8 cellular contexts compared by ENCODE assay signal in the genomic region with DNA sequence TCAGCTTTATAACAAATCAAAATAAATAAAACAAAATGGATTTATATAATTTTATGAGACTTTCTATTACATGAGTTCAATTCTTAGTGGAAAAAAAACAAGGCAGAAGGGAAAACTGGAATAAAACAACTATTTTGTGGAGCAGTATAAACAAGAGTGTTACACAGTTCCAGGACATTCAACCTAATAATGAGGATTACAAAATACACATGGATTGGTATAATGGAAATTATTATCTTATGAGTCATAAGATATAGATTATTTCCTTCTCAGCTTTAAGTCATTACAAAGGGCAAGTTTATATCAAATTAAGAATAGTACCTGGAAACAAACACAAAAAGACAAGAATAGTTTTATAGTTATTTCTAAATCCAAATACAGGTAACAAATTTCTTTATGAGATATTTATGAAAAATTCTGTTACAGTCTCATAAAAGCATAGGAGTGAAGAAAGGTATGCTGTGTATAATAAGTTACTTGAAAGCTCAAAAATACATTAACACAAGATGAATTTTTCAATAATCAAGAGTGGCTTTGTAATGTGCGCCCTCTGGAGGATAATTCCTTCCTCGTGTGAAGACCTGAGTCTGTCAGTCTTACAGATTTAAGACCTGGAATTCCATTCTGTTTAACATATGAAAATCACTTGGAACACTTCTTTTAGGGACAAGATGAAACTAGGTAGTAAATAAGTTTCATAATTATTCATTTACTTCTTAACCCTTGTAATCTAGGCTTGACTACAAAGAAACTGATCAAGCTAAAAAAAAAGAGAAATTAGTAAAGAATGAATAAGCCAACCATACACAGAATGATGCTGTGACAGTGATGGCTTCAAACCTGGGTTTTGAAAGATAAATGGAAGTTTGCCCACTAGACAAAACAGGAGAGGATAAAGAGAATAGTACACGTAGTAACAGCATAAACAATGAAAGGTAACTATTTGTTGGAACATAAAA. TPM values are rescaled to one million over a fixed set of nuclear protein-coding genes. Genes with fewer than 3 reads are reported as not detected.
DNase-seq lines count a peak whose midpoint lies in the region; ATAC-seq and TF ChIP-seq lines count a peak whose summit lies in the region.

No MANE protein-coding gene starts in this region.

- intact Hi-C loops in left cardiac atrium (cut with DNase I): loop anchor here in 1 of 2 donors (5.0 kb wide), 2 partner anchors 99 to 269 kb away; partner anchors contain the start of genes EID1 and SECISBP2L

- WGBS in smooth muscle cell (ENCODE audit: low lambda C conversion rate): 32% methylated on average over 3 of the region's 3 CpGs

- H3K79me2 ChIP-seq in ACC112 (ENCODE audit: control insufficient read depth, insufficient read depth, low read length, unreplicated experiment): peaks cover 90% of the 10 kb centered on the region
- H3K79me2 ChIP-seq in DND-41 (ENCODE audit: insufficient read depth, low read length): peaks cover 85% of the 10 kb centered on the region
- peaks cover 91% of the 10 kb centered on the region for H3K79me2 ChIP-seq in smooth muscle cell (ENCODE audit: low read depth)

- DNase-seq in DND-41 (peak; percentile 24), NCI-H1694 treated with DMSO at 0.1 percent for 48 hours (lab: John Stamatoyannopoulos, UW) (peak; percentile 65), left cardiac atrium (no peak), smooth muscle cell (lab: John Stamatoyannopoulos, UW; ENCODE audit: unreplicated experiment) (no peak)
- peak; percentile 9 for DNase-seq in activated gamma-delta T cell treated with anti-CD3 and anti-CD28 coated beads, Interleukin-2, amount 50 U/mL, for 16 hours (ENCODE audit: low read depth)

- no peaks in the 10 kb centered on the region for H3K9me3 ChIP-seq in DND-41 (ENCODE audit: insufficient read depth, low read length, severe bottlenecking)
- no peaks in the 10 kb centered on the region for H3K9me3 ChIP-seq in smooth muscle cell (replicated peaks; ENCODE audit: low read depth)

- H3K4me1 ChIP-seq in ACC112 (ENCODE audit: control insufficient read depth, insufficient read depth, low read length, unreplicated experiment) (peaks cover 43% of the 10 kb centered on the region), DND-41 (ENCODE audit: insufficient read depth, low read length) (peaks cover 3% of the 10 kb centered on the region; the same call in 1 of the 2 replicates), smooth muscle cell (ENCODE audit: low read depth) (no peaks in the 10 kb centered on the region)

- H3K4me3 ChIP-seq in ACC112 (ENCODE audit: low read depth, low read length) (no peak overlapping the region), DND-41 (ENCODE audit: low read depth in 1 of 2, low read length in 2 of 2) (no peak overlapping the region), smooth muscle cell (no peak overlapping the region)

- H4K20me1 ChIP-seq in DND-41 (ENCODE audit: insufficient read depth, low read length): peaks cover 62% of the 10 kb centered on the region; the same call in 1 of the 2 replicates
- peaks cover 95% of the 10 kb centered on the region for H4K20me1 ChIP-seq in smooth muscle cell (ENCODE audit: low read depth)

- H3K9ac ChIP-seq in DND-41 (ENCODE audit: low read depth, low read length): no peak overlapping the region
- no peak overlapping the region for H3K9ac ChIP-seq in smooth muscle cell (ENCODE audit: low read depth)

- ATAC-seq in DND-41 (ENCODE audit: insufficient read depth, low read depth) (peak; percentile 53; the same call in 2 of the 3 replicates), left cardiac atrium (peak; percentile 39 to 41), GM18498 (IDR thresholded peaks at IDR 0.05; ENCODE audit: unreplicated experiment) (no peak), HG03460 (IDR thresholded peaks at IDR 0.05; ENCODE audit: unreplicated experiment) (no peak)

- TF ChIP-seq CTCF in DND-41 (IDR thresholded peaks at IDR 0.05; ENCODE audit: borderline replicate concordance, extremely low read depth, low read length, poor library complexity, severe bottlenecking) (peak; percentile 69), smooth muscle cell (IDR thresholded peaks at IDR 0.05; ENCODE audit: borderline replicate concordance, insufficient read depth, poor library complexity, severe bottlenecking) (peak; percentile 70)

- peak overlapping the region; percentile 39 for H3K27ac ChIP-seq in ACC112 (ENCODE audit: low read depth, low read length)
- H3K27ac ChIP-seq in DND-41 (ENCODE audit: low read length): no peak overlapping the region
- H3K27ac ChIP-seq in smooth muscle cell (ENCODE audit: low read depth): peak overlapping the region; percentile 32

- no peaks in the 10 kb centered on the region for H3K27me3 ChIP-seq in ACC112 (ENCODE audit: insufficient read depth, low read length)
- no peaks in the 10 kb centered on the region for H3K27me3 ChIP-seq in DND-41 (ENCODE audit: insufficient read depth, low read length, poor library complexity)
- no peaks in the 10 kb centered on the region for H3K27me3 ChIP-seq in smooth muscle cell (ENCODE audit: low read depth)

- no peaks in the 10 kb centered on the region for H3F3A ChIP-seq in smooth muscle cell (ENCODE audit: low read depth)

- no peak overlapping the region for H2AFZ ChIP-seq in ACC112 (ENCODE audit: low read length, unreplicated experiment)
- H2AFZ ChIP-seq in DND-41 (ENCODE audit: low read depth, low read length): no peak overlapping the region
- H2AFZ ChIP-seq in smooth muscle cell (ENCODE audit: low read depth): no peak overlapping the region

- H3K4me2 ChIP-seq in DND-41 (ENCODE audit: insufficient read depth, low read length): no peak overlapping the region
- no peak overlapping the region for H3K4me2 ChIP-seq in smooth muscle cell

- H3K36me3 ChIP-seq in ACC112 (ENCODE audit: insufficient read depth, low read length) (peaks cover 20% of the 10 kb centered on the region), DND-41 (ENCODE audit: insufficient read depth, low read length) (peaks cover 35% of the 10 kb centered on the region), smooth muscle cell (ENCODE audit: low read depth) (peaks cover 13% of the 10 kb centered on the region)

RNA-seq across cellular contexts. Expression of gene COPS2, which starts 9.5 kb away (rescaled TPM):
- 10 to 100 TPM; 60.3 to 70.9 TPM for total RNA-seq in left cardiac atrium
- total RNA-seq in smooth muscle cell: 88.0 and 112 TPM in 2 replicates
- polyA plus RNA-seq in smooth muscle cell: 21.5 and 25.3 TPM in 2 replicates

RNA-seq across cellular contexts. Expression of gene GALK2, which starts 24.1 kb away (rescaled TPM):
- total RNA-seq in left cardiac atrium (10 to 100 TPM; 30.1 to 32.1 TPM), smooth muscle cell (28.3 and 33.4 TPM in 2 replicates)
- 22.4 and 24.4 TPM in 2 replicates for polyA plus RNA-seq in smooth muscle cell

Comparison
In these comparisons a context has a peak if more than half of its experiments do, and no peak if none do; other contexts are left out.
1. ATAC-seq: peak in DND-41 (single experiment) and left cardiac atrium (2 of 2); none in GM18498 (single experiment) and HG03460 (single experiment).
2. DNase-seq: peak in DND-41 (single experiment), NCI-H1694 treated with DMSO at 0.1 percent for 48 hours (single experiment) and activated gamma-delta T cell treated with anti-CD3 and anti-CD28 coated beads, Interleukin-2, amount 50 U/mL, for 16 hours (single experiment); none in left cardiac atrium (single experiment) and smooth muscle cell (single experiment).